In genomic region chr19:17614476-17614875, GRCh38 we compare ENCODE assay signal across 26 cellular contexts.
"Had no signal": no experiment of that assay in that cellular context is flagged by ENCODE, and none has a peak within 500 bp of the region (broad histone marks: within the 10 kb centered on the region; RNA-seq: fewer than 3 reads in every experiment).

No MANE protein-coding gene starts in this region.

- ATAC-seq: effector memory CD8-positive, alpha-beta T cell; esophagus mucosa; gastrocnemius medialis; heart right ventricle; left cardiac atrium; left lung; left ventricle myocardium superior; lower lobe of right lung; mucosa of descending colon had no signal

- FAIRE-seq: endometrium, islet of Langerhans, keratinocyte had no signal

- H3K27ac ChIP-seq: colonic mucosa, epithelial cell of prostate, esophagus squamous epithelium, gastrocnemius medialis, heart right ventricle, left lung, lower lobe of right lung had no signal

- H3K27me3 ChIP-seq: colonic mucosa had no signal

- DNase-seq: colonic mucosa; cortex of kidney; effector CD8-positive, alpha-beta T cell; effector memory CD8-positive, alpha-beta T cell; endodermal cell; erythroblast; esophagus squamous epithelium; foreskin fibroblast; foreskin melanocyte; gastrocnemius medialis; glutamatergic neuron; head of caudate nucleus; heart right ventricle; hippocampal formation; left cardiac atrium; left lung; left ventricle myocardium superior; lower lobe of right lung; mesenchymal stem cell; mucosa of descending colon; naive B cell had no signal

- H3K4me1 ChIP-seq: colonic mucosa, gastrocnemius medialis, lower lobe of right lung had no signal

- H3K9me3 ChIP-seq: colonic mucosa, esophagus squamous epithelium, gastrocnemius medialis, heart right ventricle, left lung, lower lobe of right lung, mucosa of descending colon had no signal

- H3K36me3 ChIP-seq: colonic mucosa, esophagus squamous epithelium, gastrocnemius medialis, heart right ventricle, left lung, lower lobe of right lung had no signal

- H3K4me3 ChIP-seq: colonic mucosa, esophagus squamous epithelium, gastrocnemius medialis, heart right ventricle, left lung, lower lobe of right lung, mucosa of descending colon had no signal
